ENCODE assay signal across 20 cellular contexts in genomic region chr14:96648506-96649326, GRCh38.
"Had no signal": no experiment of that assay in that cellular context is flagged by ENCODE, and none has a peak within 500 bp of the region (broad histone marks: within the 10 kb centered on the region; RNA-seq: fewer than 3 reads in every experiment).

No MANE protein-coding gene starts in this region.

- H3K4me1 Mint-ChIP-seq: activated naive CD8-positive, alpha-beta T cell treated with anti-CD3 and anti-CD28 coated beads for 36 hours; neural progenitor cell had no signal

- H3K4me3 Mint-ChIP-seq: activated naive CD8-positive, alpha-beta T cell treated with anti-CD3 and anti-CD28 coated beads for 36 hours; dendritic cell treated with granulocyte-macrophage colony-stimulating factor and Interleukin-4, amounts not matched to agents 40 ng/mL and 50 ng/mL, for 4 days; effector memory CD8-positive, alpha-beta T cell; neural progenitor cell had no signal

- H3K27me3 ChIP-seq: tibial artery had no signal

- H3K36me3 Mint-ChIP-seq: activated naive CD8-positive, alpha-beta T cell treated with anti-CD3 and anti-CD28 coated beads for 36 hours; neural progenitor cell had no signal

- DNase-seq: activated CD4-positive, alpha-beta T cell treated with anti-CD3 and anti-CD28 coated beads, Interleukin-2, amount 50 U/mL, for 48 hours; activated naive CD4-positive, alpha-beta T cell; activated naive CD8-positive, alpha-beta T cell treated with anti-CD3 and anti-CD28 coated beads for 36 hours; amniotic stem cell; effector memory CD8-positive, alpha-beta T cell; foreskin melanocyte; glutamatergic neuron; hippocampal formation; islet precursor cell; mammary epithelial cell; psoas muscle; right cardiac atrium; stimulated activated CD4-positive, alpha-beta T cell treated with anti-CD3 and anti-CD28 coated beads, Interleukin-2, amount 100 ng/mL, for 24 hours; stimulated activated naive CD4-positive, alpha-beta T cell treated with Interleukin-2 at 50 U/mL for 16 hours; substantia nigra; tibial artery; WERI-Rb-1 had no signal

- H3K36me3 ChIP-seq: neural progenitor cell, tibial artery, WERI-Rb-1 had no signal

- H3K9ac ChIP-seq: neural progenitor cell had no signal

- ATAC-seq: effector memory CD8-positive, alpha-beta T cell; left lobe of liver; psoas muscle had no signal

- H3K4me2 ChIP-seq: neural progenitor cell had no signal

- H3K27ac Mint-ChIP-seq: activated naive CD8-positive, alpha-beta T cell treated with anti-CD3 and anti-CD28 coated beads for 36 hours; dendritic cell treated with granulocyte-macrophage colony-stimulating factor and Interleukin-4, amounts not matched to agents 40 ng/mL and 50 ng/mL, for 4 days; effector memory CD8-positive, alpha-beta T cell; neural progenitor cell had no signal

- H3K4me3 ChIP-seq: neural progenitor cell, psoas muscle, tibial artery had no signal

- H3K27ac ChIP-seq: neural progenitor cell, psoas muscle, tibial artery, WERI-Rb-1 had no signal

- H2AFZ ChIP-seq: neural progenitor cell had no signal

- H3K4me1 ChIP-seq: neural progenitor cell, psoas muscle, tibial artery had no signal
